ENCODE assay signal across 24 cellular contexts in genomic region chr12:42758806-42759205, GRCh38.
"Had no signal": no experiment of that assay in that cellular context is flagged by ENCODE, and none has a peak within 500 bp of the region (broad histone marks: within the 10 kb centered on the region; RNA-seq: fewer than 3 reads in every experiment).

No MANE protein-coding gene starts in this region.

- H3K27ac ChIP-seq: cardiac muscle cell, left lung, right lobe of liver, vagina had no signal

- H3K4me3 ChIP-seq: cardiac muscle cell, left lung, pancreas, right lobe of liver, skin epidermis, vagina had no signal

- H3K4me1 ChIP-seq: right lobe of liver had no signal

- H3K9me3 ChIP-seq: left lung, pancreas, right lobe of liver, vagina had no signal

- H3K36me3 ChIP-seq: cardiac muscle cell, left lung, pancreas, right lobe of liver, vagina had no signal

- ATAC-seq: activated CD4-positive, alpha-beta T cell treated with anti-CD3 and anti-CD28 coated beads for 36 hours; left lung; natural killer cell treated with Interleukin-12 subunit alpha and Interleukin-12 subunit beta and Interleukin-15 and Interleukin-18, amount 100 ng/mL, for 72 hours; right lobe of liver; stimulated activated effector memory CD8-positive, alpha-beta T cell treated with anti-CD3 and anti-CD28 coated beads, Interleukin-12 subunit alpha, Interleukin-12 subunit beta, amount 100 ng/mL, for 72 hours; stimulated activated naive CD8-positive, alpha-beta T cell treated with anti-CD3 and anti-CD28 coated beads, Interleukin-15, amount 100 ng/mL, for 72 hours had no signal

- H3K27me3 ChIP-seq: cardiac muscle cell, left lung, pancreas, right lobe of liver, vagina had no signal

- DNase-seq: activated B cell treated with CpG ODN at 0.5 μM for 24 hours; activated CD4-positive, alpha-beta T cell treated with anti-CD3 and anti-CD28 coated beads for 36 hours; activated CD4-positive, alpha-beta T cell treated with anti-CD3 and anti-CD28 coated beads, Interleukin-2, amount 50 U/mL, for 4 hours; activated CD8-positive, alpha-beta memory T cell treated with anti-CD3 and anti-CD28 coated beads for 24 hours; activated CD8-positive, alpha-beta memory T cell treated with anti-CD3 and anti-CD28 coated beads, Interleukin-2, amount 50 U/mL, for 48 hours; activated naive CD4-positive, alpha-beta T cell treated with anti-CD3 and anti-CD28 coated beads for 36 hours; activated naive CD8-positive, alpha-beta T cell treated with anti-CD3 and anti-CD28 coated beads, Interleukin-2, amount 10 ng/mL, durations not matched to agents 7 days and 5 days; activated T-cell treated with anti-CD3 and anti-CD28 coated beads, Interleukin-2, amount 50 U/mL, for 48 hours; amniotic stem cell; cortex of kidney; erythroblast; foreskin fibroblast; kidney glomerular epithelial cell; left lung; pancreas; right lobe of liver; stimulated activated CD4-positive, alpha-beta T cell treated with anti-CD3 and anti-CD28 coated beads, Interleukin-2, amount 100 ng/mL, for 24 hours; stimulated activated naive CD8-positive, alpha-beta T cell treated with anti-CD3 and anti-CD28 coated beads, Interleukin-15, amount 100 ng/mL, for 72 hours; T1000 had no signal
